Comparison of ENCODE assay signal across 29 cellular contexts in genomic region chr14:98249476-98249875, GRCh38.
"Had no signal": no experiment of that assay in that cellular context is flagged by ENCODE, and none has a peak within 500 bp of the region (broad histone marks: within the 10 kb centered on the region; RNA-seq: fewer than 3 reads in every experiment).

No MANE protein-coding gene starts in this region.

- DNase-seq: activated CD4-positive, alpha-beta memory T cell treated with anti-CD3 and anti-CD28 coated beads, Interleukin-2, amount 10 ng/mL, durations not matched to agents 7 days and 5 days; activated CD4-positive, alpha-beta T cell treated with anti-CD3 and anti-CD28 coated beads for 1 hour; activated CD4-positive, alpha-beta T cell treated with anti-CD3 and anti-CD28 coated beads for 36 hours; activated CD4-positive, alpha-beta T cell treated with anti-CD3 and anti-CD28 coated beads for 48 hours; activated CD4-positive, alpha-beta T cell treated with anti-CD3 and anti-CD28 coated beads, Interleukin-2, amount 10 ng/mL, durations not matched to agents 7 days and 5 days; activated CD4-positive, alpha-beta T cell treated with anti-CD3 and anti-CD28 coated beads, Interleukin-2, amount 50 U/mL, for 48 hours; activated CD4-positive, CD25-positive, alpha-beta regulatory T cell; activated CD8-positive, alpha-beta memory T cell treated with anti-CD3 and anti-CD28 coated beads for 24 hours; activated CD8-positive, alpha-beta memory T cell treated with anti-CD3 and anti-CD28 coated beads, Interleukin-2, amount 10 ng/mL, durations not matched to agents 7 days and 5 days; activated CD8-positive, alpha-beta memory T cell treated with anti-CD3 and anti-CD28 coated beads, Interleukin-2, amount 50 U/mL, for 48 hours; activated CD8-positive, alpha-beta T cell treated with anti-CD3 and anti-CD28 coated beads, Interleukin-2, amount 10 ng/mL, durations not matched to agents 7 days and 5 days; activated effector memory CD4-positive, alpha-beta T cell treated with Interleukin-2 at 50 U/mL for 16 hours; activated gamma-delta T cell; activated naive CD4-positive, alpha-beta T cell treated with anti-CD3 and anti-CD28 coated beads, Interleukin-2, amount 10 ng/mL, durations not matched to agents 7 days and 5 days; activated naive CD4-positive, alpha-beta T cell treated with Interleukin-2 at 50 U/mL for 16 hours; activated naive CD8-positive, alpha-beta T cell treated with anti-CD3 and anti-CD28 coated beads, Interleukin-2, amount 10 ng/mL, durations not matched to agents 7 days and 5 days; activated naive CD8-positive, alpha-beta T cell treated with anti-CD3 and anti-CD28 coated beads, Interleukin-2, amount 50 U/mL, for 24 hours; activated T-cell treated with anti-CD3 and anti-CD28 coated beads, Interleukin-2, amount 50 U/mL, for 24 hours; activated T-cell treated with anti-CD3 and anti-CD28 coated beads, Interleukin-2, amount 50 U/mL, for 48 hours; amygdala; anterior cingulate cortex; central memory CD4-positive, alpha-beta T cell; T-cell; T-helper 17 cell; T1000; WERI-Rb-1 had no signal

- H3K27ac ChIP-seq: ascending aorta, WERI-Rb-1 had no signal

- ATAC-seq: activated CD4-positive, alpha-beta T cell treated with anti-CD3 and anti-CD28 coated beads for 36 hours; activated CD4-positive, CD25-positive, alpha-beta regulatory T cell treated with anti-CD3 and anti-CD28 coated beads, Interleukin-2, amount 50 U/mL, for 24 hours; activated CD8-positive, alpha-beta memory T cell treated with anti-CD3 and anti-CD28 coated beads, Interleukin-2, amount 10 ng/mL, durations not matched to agents 7 days and 5 days; activated CD8-positive, alpha-beta T cell treated with anti-CD3 and anti-CD28 coated beads, Interleukin-2, amount 10 ng/mL, durations not matched to agents 7 days and 5 days; activated naive CD8-positive, alpha-beta T cell treated with anti-CD3 and anti-CD28 coated beads, Interleukin-2, amount 50 U/mL, for 24 hours; T-cell; T-helper 17 cell; WTC11 had no signal
